16 cellular contexts compared by ENCODE assay signal in genomic region chr15:66829551-66830131, GRCh38.
DNase-seq lines count a peak whose midpoint lies in the region; ATAC-seq and TF ChIP-seq lines count a peak whose summit lies in the region.
"Had no signal": no experiment of that assay in that cellular context is flagged by ENCODE, and none has a peak within 500 bp of the region (broad histone marks: within the 10 kb centered on the region; RNA-seq: fewer than 3 reads in every experiment).

No MANE protein-coding gene starts in this region.

- H3K23ac ChIP-seq in IMR-90 (ENCODE audit: low read depth, low read length) = no peak overlapping the region

- ATAC-seq in IMR-90 (ENCODE audit: low read depth) = no peak
- no peak for ATAC-seq in right cardiac atrium
- no peak for ATAC-seq in GM18511 (IDR thresholded peaks at IDR 0.05; ENCODE audit: unreplicated experiment)

- no peak overlapping the region for H2AK5ac ChIP-seq in IMR-90 (ENCODE audit: low read depth, low read length)

- TF ChIP-seq POLR2A in IMR-90 (IDR thresholded peaks at IDR 0.05; ENCODE audit: low read depth, low read length) = no peak

- H3K4ac ChIP-seq in IMR-90 (ENCODE audit: low read depth, low read length) = peak overlapping the region; percentile 36; the same call in 1 of the 2 replicates

- H3K27ac ChIP-seq in IMR-90 (ENCODE audit: insufficient read depth, low read length) (no peak overlapping the region), right cardiac atrium (ENCODE audit: low read length) (peak overlapping the region; percentile 68)
- H3K27ac ChIP-seq: KMS-11, Peyer's patch, SJCRH30 had no signal

- no peaks in the 10 kb centered on the region for H3K9me1 ChIP-seq in IMR-90 (ENCODE audit: insufficient read depth, low read length)

- dilution Hi-C loops in IMR-90 (cut with HindIII; ENCODE audit: low sequenced_read_pairs, unreplicated experiment) = no loop called here

- no CpG with 5 or more reads among the region's 4 CpGs for WGBS in IMR-90 (ENCODE audit: extremely low coverage in 2 of 2, insufficient read length in 1 of 2), 2 experiments
- 97% methylated on average over 4 of the region's 4 CpGs for WGBS in right cardiac atrium

- H2BK15ac ChIP-seq in IMR-90 (ENCODE audit: low read depth, low read length) = no peak overlapping the region

- POLR2A ChIA-PET in IMR-90 (lab: Charles Lee; ENCODE audit: unreplicated experiment) = no interaction called here

- H3K4me1 ChIP-seq in IMR-90 (ENCODE audit: control insufficient read depth, insufficient read depth, low read length) = peaks cover 5% of the 10 kb centered on the region
- peaks cover 50% of the 10 kb centered on the region for H3K4me1 ChIP-seq in adipocyte (ENCODE audit: control insufficient read depth, insufficient read depth, low read length)
- peaks cover 5% of the 10 kb centered on the region for H3K4me1 ChIP-seq in right cardiac atrium (ENCODE audit: control insufficient read depth, insufficient read depth, low read length)
- H3K4me1 ChIP-seq: Peyer's patch had no signal

- no peak overlapping the region for H2BK5ac ChIP-seq in IMR-90 (ENCODE audit: low read depth, low read length, poor library complexity, severe bottlenecking)

- BruUV-seq in IMR-90 (replicated peaks; lab: Mats Ljungman, UMichigan) = no TSS peak

- H4K5ac ChIP-seq in IMR-90 (ENCODE audit: low read depth, low read length) = no peak overlapping the region

- no peak overlapping the region for H3K14ac ChIP-seq in IMR-90 (replicated peaks; ENCODE audit: low read depth, low read length)

- H3K56ac ChIP-seq in IMR-90 (ENCODE audit: extremely low read depth, insufficient read depth, low read length) = no peak overlapping the region

- H3K9ac ChIP-seq in IMR-90 (ENCODE audit: low read depth, low read length) = no peak overlapping the region
- peak overlapping the region; percentile 72 for H3K9ac ChIP-seq in adipocyte (ENCODE audit: low read length)
- H3K9ac ChIP-seq: KMS-11 had no signal

- DNase-seq in A172 (ENCODE audit: low spot score) (peak; percentile 28), IMR-90 (no peak), adipocyte (ENCODE audit: low read depth) (no peak), right cardiac atrium (no peak), H4 (ENCODE audit: low spot score) (no peak), MG63 (no peak)
- DNase-seq in activated CD4-positive, alpha-beta T cell treated with anti-CD3 and anti-CD28 coated beads, Interleukin-2, amount 50 U/mL, for 1 hour = no peak
- DNase-seq: CD4-positive, alpha-beta memory T cell; DMS79 treated with DMSO at 0.1 percent for 48 hours; GDM1; NCI-H1092 treated with DMSO at 0.1 percent for 48 hours; NCI-H1694 treated with DMSO at 0.1 percent for 48 hours; SJCRH30 had no signal

- H3K36me3 ChIP-seq in IMR-90 (ENCODE audit: control insufficient read depth, insufficient read depth, low read length) (no peaks in the 10 kb centered on the region), adipocyte (ENCODE audit: control insufficient read depth, insufficient read depth, low read length, severe bottlenecking) (no peaks in the 10 kb centered on the region), MG63 (no peaks in the 10 kb centered on the region)
- H3K36me3 ChIP-seq: Peyer's patch, SJCRH30 had no signal

- no peaks in the 10 kb centered on the region for H4K20me1 ChIP-seq in IMR-90 (ENCODE audit: insufficient read depth, low read length)

- H3K4me3 ChIP-seq in IMR-90 (ENCODE audit: insufficient read depth, low read depth, low read length) = no peak overlapping the region
- H3K4me3 ChIP-seq in adipocyte (ENCODE audit: low read length) = no peak overlapping the region
- H3K4me3 ChIP-seq in right cardiac atrium (ENCODE audit: low read length) = no peak overlapping the region
- H3K4me3 ChIP-seq in MG63 = no peak overlapping the region
- H3K4me3 ChIP-seq: Peyer's patch, SJCRH30 had no signal

- H4K91ac ChIP-seq in IMR-90 (ENCODE audit: insufficient read depth, low read depth, low read length) = no peak overlapping the region

- H2AK9ac ChIP-seq in IMR-90 (replicated peaks; ENCODE audit: low read depth, low read length, poor library complexity) = peak overlapping the region; percentile 8

- H3K27me3 ChIP-seq in IMR-90 (ENCODE audit: control insufficient read depth, insufficient read depth, low read length) = no peaks in the 10 kb centered on the region
- no peaks in the 10 kb centered on the region for H3K27me3 ChIP-seq in adipocyte (replicated peaks; ENCODE audit: control insufficient read depth, insufficient read depth, low read length)
- no peaks in the 10 kb centered on the region for H3K27me3 ChIP-seq in right cardiac atrium (ENCODE audit: control insufficient read depth, insufficient read depth)
- H3K27me3 ChIP-seq in MG63 = no peaks in the 10 kb centered on the region
- H3K27me3 ChIP-seq: Peyer's patch had no signal

- H3K9me3 ChIP-seq in IMR-90 (ENCODE audit: control insufficient read depth, insufficient read depth, low read length) = no peaks in the 10 kb centered on the region
- H3K9me3 ChIP-seq in adipocyte (ENCODE audit: control insufficient read depth, low read length) = no peaks in the 10 kb centered on the region
- H3K9me3 ChIP-seq in right cardiac atrium (ENCODE audit: control insufficient read depth, low read length) = no peaks in the 10 kb centered on the region
- H3K9me3 ChIP-seq in MG63 = no peaks in the 10 kb centered on the region
- H3K9me3 ChIP-seq: Peyer's patch, SJCRH30 had no signal

- no peak overlapping the region for H3K18ac ChIP-seq in IMR-90 (ENCODE audit: low read depth, low read length)

- H2BK120ac ChIP-seq in IMR-90 (ENCODE audit: low read depth, low read length) = peak overlapping the region; percentile 25; the same call in 1 of the 2 replicates

- intact Hi-C loops in IMR-90 (cut with micrococcal nuclease) (no loop called here), right cardiac atrium (cut with DNase I) (no loop called here)

- H2AFZ ChIP-seq in IMR-90 (replicated peaks; ENCODE audit: low read length, poor library complexity) = no peak overlapping the region

- no peak overlapping the region for H2BK20ac ChIP-seq in IMR-90 (ENCODE audit: low read depth, low read length)

- no peaks in the 10 kb centered on the region for H3K79me1 ChIP-seq in IMR-90 (ENCODE audit: low read depth in 1 of 2, low read length in 2 of 2)

- TF ChIP-seq RAD21 in IMR-90 (IDR thresholded peaks at IDR 0.05; ENCODE audit: low read length) = no peak

- H4K8ac ChIP-seq in IMR-90 (ENCODE audit: low read depth in 2 of 2, low read length in 2 of 2) = peak overlapping the region in 1 of 2 experiments; percentile 4; a peak in 1 of 4 replicates

- in situ Hi-C loops in IMR-90 (cut with MboI; ENCODE audit: low sequenced_read_pairs) = loop anchor here (25.0 kb wide), 1 partner anchor 117 kb away; the partner anchor contains the start of gene SMAD6

- no peak for TF ChIP-seq CTCF in IMR-90 (conservative IDR thresholded peaks at IDR 0.05; ENCODE audit: low read depth, low read length)

- CTCF ChIA-PET in IMR-90 (lab: Yijun Ruan, JAX) = no interaction called here

- H3K4me2 ChIP-seq in IMR-90 (ENCODE audit: low read depth, low read length) = no peak overlapping the region
- H3K4me2 ChIP-seq: KMS-11 had no signal

TF ChIP-seq in IMR-90, 13 proteins besides CTCF, POLR2A, EP300 and RAD21:
- TF ChIP-seq MAFK (IDR thresholded peaks at IDR 0.05; ENCODE audit: low read depth, low read length) = no peak
- no peak for TF ChIP-seq CEBPB (IDR thresholded peaks at IDR 0.05; ENCODE audit: low read depth, low read length)
- no peak for TF ChIP-seq USF2 (IDR thresholded peaks at IDR 0.05; ENCODE audit: low read depth, low read length)
- no peak for TF ChIP-seq MAZ (IDR thresholded peaks at IDR 0.05; ENCODE audit: borderline replicate concordance, low read depth, low read length)
